In the genomic region with DNA sequence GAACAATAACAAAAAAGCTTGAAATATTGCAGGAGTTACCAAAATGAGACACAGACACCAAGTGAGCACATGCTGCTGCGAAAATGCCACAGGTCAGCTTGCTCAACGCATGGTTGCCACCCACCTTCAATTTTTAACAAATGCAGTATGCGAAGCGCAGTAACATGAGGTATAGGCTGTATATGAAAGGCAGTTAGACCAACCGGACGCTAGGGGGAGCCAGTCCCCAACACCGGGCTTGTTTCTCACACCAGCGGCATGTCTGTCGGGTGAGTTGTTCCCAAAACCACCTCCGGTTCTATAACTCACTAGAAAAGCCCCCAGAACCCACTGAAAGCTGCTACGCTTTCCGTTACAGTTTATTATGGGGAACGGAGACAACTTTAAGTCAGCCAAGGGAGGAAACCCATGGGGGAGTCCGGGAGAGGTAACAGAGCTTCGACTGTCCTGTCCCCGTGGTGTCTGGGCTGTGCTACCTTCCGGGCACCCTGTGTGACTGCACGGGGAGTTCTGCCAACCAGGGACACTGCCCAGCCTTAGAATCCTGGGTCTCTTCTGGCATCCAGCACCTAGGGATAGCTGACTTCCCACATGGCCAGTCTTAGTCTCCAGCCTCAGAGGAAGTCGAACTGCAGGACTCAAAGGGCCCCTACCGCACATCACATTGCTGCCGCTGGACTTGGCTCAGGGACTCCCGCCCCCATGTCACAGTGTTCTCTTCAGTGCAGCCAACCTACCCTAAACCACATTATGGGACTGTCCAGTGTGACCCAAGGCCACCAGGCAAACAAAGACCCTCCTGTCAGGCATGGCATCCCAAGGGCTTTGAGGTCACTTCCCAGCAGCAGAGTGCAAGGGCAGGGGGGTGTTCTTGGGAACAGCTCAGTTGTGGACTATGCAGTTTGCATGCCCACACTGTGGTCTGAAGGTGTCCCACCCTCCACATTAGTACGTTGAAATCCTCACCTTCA, we compare ENCODE assay signal across 8 cellular contexts. TPM values are rescaled to one million over a fixed set of nuclear protein-coding genes. Genes with fewer than 3 reads are reported as not detected.
DNase-seq lines count a peak whose midpoint lies in the region; ATAC-seq, FAIRE-seq and TF ChIP-seq lines count a peak whose summit lies in the region.

No MANE protein-coding gene starts in this region.

- H3K4me2 ChIP-seq in GM23338 = peak overlapping the region; percentile 46
- peak overlapping the region; percentile 18; the same call in 1 of the 2 replicates for H3K4me2 ChIP-seq in KMS-11

- peaks cover 14% of the 10 kb centered on the region for H3K4me1 ChIP-seq in GM23338 (ENCODE audit: insufficient read depth)
- peaks cover 15% of the 10 kb centered on the region for H3K4me1 ChIP-seq in KMS-11 (ENCODE audit: low read depth, poor library complexity, severe bottlenecking)
- peaks cover 12 to 15% of the 10 kb centered on the region in 2 experiments for H3K4me1 ChIP-seq in neutrophil (ENCODE audit: control insufficient read depth in 1 of 2, insufficient read depth in 1 of 2, low read depth in 1 of 2, low read length in 1 of 2)

- H3K79me2 ChIP-seq in GM23338 (replicated peaks; ENCODE audit: insufficient read depth) (no peaks in the 10 kb centered on the region), KMS-11 (ENCODE audit: insufficient read depth, low read depth) (no peaks in the 10 kb centered on the region)

- H3K9me3 Mint-ChIP-seq in GM23338 = peaks cover 18% of the 10 kb centered on the region
- no peaks in the 10 kb centered on the region for H3K9me3 Mint-ChIP-seq in activated T-cell treated with anti-CD3 and anti-CD28 coated beads, Interleukin-2, amount 50 U/mL, for 72 hours

- no peaks in the 10 kb centered on the region for H3F3A ChIP-seq in GM23338 (replicated peaks; ENCODE audit: low read depth)

- peaks cover 45% of the 10 kb centered on the region for H3K27me3 ChIP-seq in GM23338 (ENCODE audit: insufficient read depth)
- no peaks in the 10 kb centered on the region for H3K27me3 ChIP-seq in KMS-11 (ENCODE audit: insufficient read depth, low read depth)
- H3K27me3 ChIP-seq in neutrophil = peaks cover 19% of the 10 kb centered on the region

- peaks cover 33% of the 10 kb centered on the region for H3K27me3 Mint-ChIP-seq in GM23338 (ENCODE audit: insufficient read depth, low read depth, poor library complexity)
- no peaks in the 10 kb centered on the region for H3K27me3 Mint-ChIP-seq in activated T-cell treated with anti-CD3 and anti-CD28 coated beads, Interleukin-2, amount 50 U/mL, for 72 hours (ENCODE audit: low read depth)

- peak overlapping the region; percentile 8; the same call in 1 of the 2 replicates for H3K4me3 ChIP-seq in GM23338
- H3K4me3 ChIP-seq in KMS-11 (IDR thresholded peaks at IDR 0.05; ENCODE audit: insufficient read depth, low read depth, low read length) = peak overlapping the region; percentile 49
- peak overlapping the region; percentile 31 to 37 for H3K4me3 ChIP-seq in neutrophil (ENCODE audit: low read depth in 1 of 2, low read length in 1 of 2)

- TF ChIP-seq CTCF in GM23338 (conservative IDR thresholded peaks at IDR 0.05; ENCODE audit: low read depth in 2 of 2) = peak; percentile 91 to 92
- peak; percentile 94 for TF ChIP-seq CTCF in KMS-11 (conservative IDR thresholded peaks at IDR 0.05; ENCODE audit: low read depth, low read length)
- TF ChIP-seq CTCF in neutrophil (IDR thresholded peaks at IDR 0.05) = peak; percentile 86

- no peak for FAIRE-seq in RCC 7860 (lab: Jason Lieb, UNC)

- H3K36me3 ChIP-seq in GM23338 (ENCODE audit: insufficient read depth) (no peaks in the 10 kb centered on the region), KMS-11 (ENCODE audit: insufficient read depth) (no peaks in the 10 kb centered on the region), neutrophil (no peaks in the 10 kb centered on the region)

- no peaks in the 10 kb centered on the region for H3K9me2 ChIP-seq in GM23338 (ENCODE audit: insufficient read depth)

- H3K4me3 Mint-ChIP-seq in GM23338 = no peak overlapping the region; the same call in 2 of the 3 replicates
- H3K4me3 Mint-ChIP-seq in activated T-cell treated with anti-CD3 and anti-CD28 coated beads, Interleukin-2, amount 50 U/mL, for 72 hours = peak overlapping the region; percentile 67 to 81

- H3K4me1 Mint-ChIP-seq in GM23338 = peaks cover 19% of the 10 kb centered on the region
- H3K4me1 Mint-ChIP-seq in activated T-cell treated with anti-CD3 and anti-CD28 coated beads, Interleukin-2, amount 50 U/mL, for 72 hours (ENCODE audit: low read depth) = peaks cover 38% of the 10 kb centered on the region

- H3K9ac ChIP-seq in KMS-11 = no peak overlapping the region

- no peaks in the 10 kb centered on the region for H3K9me3 ChIP-seq in neutrophil

- H3K36me3 Mint-ChIP-seq in GM23338 (ENCODE audit: low read depth) = no peaks in the 10 kb centered on the region
- peaks cover 2 to 14% of the 10 kb centered on the region in 2 donors for H3K36me3 Mint-ChIP-seq in activated T-cell treated with anti-CD3 and anti-CD28 coated beads, Interleukin-2, amount 50 U/mL, for 72 hours (ENCODE audit: insufficient read depth in 2 of 2)

- H3K27ac ChIP-seq in GM23338 (ENCODE audit: low read depth) (no peak overlapping the region), KMS-11 (no peak overlapping the region), neutrophil (no peak overlapping the region)

- H2AFZ ChIP-seq in GM23338 (peak overlapping the region; percentile 70), KMS-11 (ENCODE audit: low read depth) (peak overlapping the region; percentile 7; the same call in 1 of the 2 replicates)

- DNase-seq in ELF-1 (ENCODE audit: low read depth, low spot score) = peak; percentile 83
- DNase-seq in GM23338 (ENCODE audit: low spot score) = peak; percentile 88
- peak; percentile 65 for DNase-seq in RCC 7860 (ENCODE audit: low spot score)
- peak; percentile 90 to 92 for DNase-seq in activated T-cell treated with anti-CD3 and anti-CD28 coated beads, Interleukin-2, amount 50 U/mL, for 72 hours
- peak; percentile 87 for DNase-seq in fibroblast of peridontal ligament (ENCODE audit: extremely low read depth)
- peak; percentile 63 for DNase-seq in stromal cell of bone marrow (ENCODE audit: low read depth)

- H3K27ac Mint-ChIP-seq in GM23338 = no peak overlapping the region
- no peak overlapping the region for H3K27ac Mint-ChIP-seq in activated T-cell treated with anti-CD3 and anti-CD28 coated beads, Interleukin-2, amount 50 U/mL, for 72 hours

- ATAC-seq in GM23338 = peak; percentile 95
- peak; percentile 96 for ATAC-seq in activated T-cell treated with anti-CD3 and anti-CD28 coated beads, Interleukin-2, amount 50 U/mL, for 72 hours (replicated peaks in 1 of 2)

- H4K20me1 ChIP-seq in GM23338 (replicated peaks; ENCODE audit: insufficient read depth) = 0 out of 2 replicates have a peak, but pooled peaks cover under 1% of the 10 kb centered on the region
- no peaks in the 10 kb centered on the region for H4K20me1 ChIP-seq in KMS-11 (ENCODE audit: insufficient read depth)

TF ChIP-seq in GM23338, 12 proteins besides CTCF, POLR2A, EP300 and RAD21 (continues in another document):
- TF ChIP-seq JUNB (IDR thresholded peaks at IDR 0.05; ENCODE audit: unreplicated experiment) = no peak
- no peak for TF ChIP-seq EZH2 (IDR thresholded peaks at IDR 0.05; ENCODE audit: low read depth, unreplicated experiment)
- TF ChIP-seq POLR2AphosphoS5 (IDR thresholded peaks at IDR 0.05; ENCODE audit: low read depth) = no peak
- no peak for TF ChIP-seq REST (IDR thresholded peaks at IDR 0.05; ENCODE audit: unreplicated experiment)
- TF ChIP-seq EZH2phosphoT487 (IDR thresholded peaks at IDR 0.05; ENCODE audit: unreplicated experiment) = no peak
- TF ChIP-seq ZNF114 (CRISPR knock-in tag; IDR thresholded peaks at IDR 0.05) = no peak
- TF ChIP-seq ZNF331 (CRISPR knock-in tag; IDR thresholded peaks at IDR 0.05; ENCODE audit: low read depth) = no peak

RNA-seq across cellular contexts. Expression of gene RNF187, which starts 14.0 kb away (rescaled TPM):
- total RNA-seq in GM23338 (2014; rRNA removed; shearing (Covaris generic)) = 55.3 and 59.3 TPM in 2 replicates
- polyA plus RNA-seq in GM23338 (2016; fragmentation: Nextera tagmentation; extraction: Ambion mirVana) = 24.8 and 28.7 TPM in 2 replicates
- total RNA-seq in activated T-cell treated with anti-CD3 and anti-CD28 coated beads, Interleukin-2, amount 50 U/mL, for 72 hours = 100 to 1,000 TPM; 306 to 339 TPM
